10 cellular contexts compared by ENCODE assay signal in the genomic region with DNA sequence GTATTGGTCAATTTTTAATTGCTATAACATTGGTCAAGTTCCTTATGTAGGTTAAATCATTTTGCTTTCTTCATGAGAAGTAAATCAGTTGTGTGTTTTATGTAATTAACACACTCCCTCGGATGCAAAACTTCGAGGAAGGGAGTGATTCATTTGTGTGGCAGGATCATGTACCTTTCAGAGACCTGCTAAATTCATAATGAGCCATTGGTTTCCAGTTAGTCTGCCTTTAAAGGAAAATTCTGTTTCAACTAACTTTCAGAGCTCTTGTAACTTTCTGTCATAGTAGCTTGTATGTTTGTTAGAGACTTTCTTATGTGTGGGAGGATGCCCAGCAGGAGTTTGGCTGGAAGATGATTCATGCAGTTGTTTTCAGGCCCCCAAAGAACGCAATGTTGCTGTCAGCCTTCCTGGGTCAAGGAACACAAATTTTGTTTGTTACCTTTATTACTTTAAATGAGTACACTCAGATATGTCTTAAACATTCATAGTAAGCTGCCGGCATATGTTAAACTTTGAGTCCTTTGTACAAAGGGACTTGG.
"Had no signal": no experiment of that assay in that cellular context is flagged by ENCODE, and none has a peak within 500 bp of the region (broad histone marks: within the 10 kb centered on the region; RNA-seq: fewer than 3 reads in every experiment).

No MANE protein-coding gene starts in this region.

- H3K27ac ChIP-seq: adrenal gland, gastroesophageal sphincter, hepatocyte, tibial nerve had no signal

- H3K4me2 ChIP-seq: hepatocyte had no signal

- ATAC-seq: activated CD8-positive, alpha-beta T cell treated with anti-CD3 and anti-CD28 coated beads for 36 hours; gastroesophageal sphincter; stimulated activated memory B cell treated with anti-CD40 and anti-IgM and Interleukin-4, amounts not matched to agents 10 μg/mL and 1 μg/mL and 100 μg/mL, for 72 hours had no signal

- DNase-seq: activated CD4-positive, CD25-positive, alpha-beta regulatory T cell treated with anti-CD3 and anti-CD28 coated beads, Interleukin-2, amount 50 U/mL, for 72 hours; activated CD8-positive, alpha-beta memory T cell treated with anti-CD3 and anti-CD28 coated beads, Interleukin-2, amount 50 U/mL, for 48 hours; activated CD8-positive, alpha-beta T cell treated with anti-CD3 and anti-CD28 coated beads for 36 hours; activated naive CD4-positive, alpha-beta T cell treated with anti-CD3 and anti-CD28 coated beads for 36 hours; adrenal gland; T-helper 2 cell had no signal

- H3K4me3 Mint-ChIP-seq: activated CD8-positive, alpha-beta T cell treated with anti-CD3 and anti-CD28 coated beads for 36 hours; activated naive CD4-positive, alpha-beta T cell treated with anti-CD3 and anti-CD28 coated beads for 36 hours; stimulated activated memory B cell treated with anti-CD40 and anti-IgM and Interleukin-4, amounts not matched to agents 10 μg/mL and 1 μg/mL and 100 μg/mL, for 72 hours had no signal

- H3K27me3 Mint-ChIP-seq: activated CD8-positive, alpha-beta T cell treated with anti-CD3 and anti-CD28 coated beads for 36 hours; stimulated activated memory B cell treated with anti-CD40 and anti-IgM and Interleukin-4, amounts not matched to agents 10 μg/mL and 1 μg/mL and 100 μg/mL, for 72 hours had no signal

- H3K9me3 ChIP-seq: adrenal gland, gastroesophageal sphincter, tibial nerve had no signal

- H3K27ac Mint-ChIP-seq: activated CD8-positive, alpha-beta T cell treated with anti-CD3 and anti-CD28 coated beads for 36 hours; activated naive CD4-positive, alpha-beta T cell treated with anti-CD3 and anti-CD28 coated beads for 36 hours; stimulated activated memory B cell treated with anti-CD40 and anti-IgM and Interleukin-4, amounts not matched to agents 10 μg/mL and 1 μg/mL and 100 μg/mL, for 72 hours had no signal

- H3K36me3 ChIP-seq: adrenal gland, gastroesophageal sphincter, tibial nerve had no signal

- H3K79me2 ChIP-seq: hepatocyte had no signal

- H3K27me3 ChIP-seq: adrenal gland, gastroesophageal sphincter, hepatocyte, tibial nerve had no signal

- H3K4me1 Mint-ChIP-seq: stimulated activated memory B cell treated with anti-CD40 and anti-IgM and Interleukin-4, amounts not matched to agents 10 μg/mL and 1 μg/mL and 100 μg/mL, for 72 hours had no signal

- H3K4me1 ChIP-seq: adrenal gland, gastroesophageal sphincter, tibial nerve had no signal

- H2AFZ ChIP-seq: hepatocyte had no signal

- H3K4me3 ChIP-seq: adrenal gland, gastroesophageal sphincter, hepatocyte, tibial nerve had no signal

- H3K36me3 Mint-ChIP-seq: stimulated activated memory B cell treated with anti-CD40 and anti-IgM and Interleukin-4, amounts not matched to agents 10 μg/mL and 1 μg/mL and 100 μg/mL, for 72 hours had no signal
